1 cellular context compared by ENCODE assay signal in the genomic region with DNA sequence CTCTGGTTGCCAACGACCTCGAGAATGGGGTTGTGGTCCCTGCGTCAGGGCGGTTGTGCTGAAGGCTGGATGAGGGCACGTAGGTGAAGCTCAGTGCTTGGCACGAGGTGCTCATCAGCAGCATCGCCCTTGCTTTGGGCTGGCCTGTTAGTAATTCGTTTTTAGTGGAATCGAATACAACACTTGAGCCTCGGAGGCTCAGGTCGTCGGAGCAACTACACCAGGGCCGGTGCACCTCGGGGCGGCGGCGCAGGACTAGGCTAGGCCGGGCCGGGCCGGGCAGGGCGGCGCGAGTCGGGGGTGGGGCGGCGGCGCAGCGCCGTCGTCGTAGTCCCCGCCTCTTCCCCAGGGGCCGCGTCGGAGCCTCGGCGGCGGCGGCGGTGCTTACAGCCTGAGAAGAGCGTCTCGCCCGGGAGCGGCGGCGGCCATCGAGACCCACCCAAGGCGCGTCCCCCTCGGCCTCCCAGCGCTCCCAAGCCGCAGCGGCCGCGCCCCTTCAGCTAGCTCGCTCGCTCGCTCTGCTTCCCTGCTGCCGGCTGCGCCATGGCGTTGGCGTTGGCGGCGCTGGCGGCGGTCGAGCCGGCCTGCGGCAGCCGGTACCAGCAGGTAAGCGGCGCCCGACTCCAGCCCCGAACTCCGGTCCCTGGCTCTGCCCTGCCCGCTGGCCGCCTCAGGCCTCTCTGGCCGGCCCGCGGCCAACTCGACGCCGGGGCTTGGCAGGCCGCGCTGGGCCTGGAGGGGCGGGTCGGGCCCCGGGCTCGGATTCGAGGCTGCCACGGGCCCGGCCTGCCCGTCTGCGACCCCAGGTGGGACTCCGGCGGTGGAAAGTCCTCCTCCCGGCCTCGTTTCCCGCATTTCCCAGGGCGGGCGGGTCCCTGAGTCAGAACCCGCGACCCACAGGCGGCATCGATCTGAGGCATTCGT.
TF ChIP-seq lines count a peak whose summit lies in the region.

NDFIP1 (plus strand) TSS at position 348 of the 924 bp plus-strand sequence; CDS start at position 544, 196 bp downstream.

TF ChIP-seq in HepG2, 621 proteins besides CTCF, POLR2A, EP300 and RAD21 (continued from another document and continues in another):
- TF ChIP-seq ZBTB33 (CRISPR knock-in tag; IDR thresholded peaks at IDR 0.05), result peak; percentile 19; the same call in 1 of the 2 replicates
- peak; percentile 42 for TF ChIP-seq XRCC5 (optimal IDR thresholded peaks at IDR 0.05; ENCODE audit: low read length)
- TF ChIP-seq ZMAT3 (CRISPR knock-in tag; conservative IDR thresholded peaks at IDR 0.05), result peak; percentile 68; the same call in 1 of the 2 replicates
- peak; percentile 22; the same call in 1 of the 2 replicates for TF ChIP-seq ZSCAN31 (CRISPR knock-in tag; IDR thresholded peaks at IDR 0.05; ENCODE audit: low read depth)
- TF ChIP-seq, protein P1, sequence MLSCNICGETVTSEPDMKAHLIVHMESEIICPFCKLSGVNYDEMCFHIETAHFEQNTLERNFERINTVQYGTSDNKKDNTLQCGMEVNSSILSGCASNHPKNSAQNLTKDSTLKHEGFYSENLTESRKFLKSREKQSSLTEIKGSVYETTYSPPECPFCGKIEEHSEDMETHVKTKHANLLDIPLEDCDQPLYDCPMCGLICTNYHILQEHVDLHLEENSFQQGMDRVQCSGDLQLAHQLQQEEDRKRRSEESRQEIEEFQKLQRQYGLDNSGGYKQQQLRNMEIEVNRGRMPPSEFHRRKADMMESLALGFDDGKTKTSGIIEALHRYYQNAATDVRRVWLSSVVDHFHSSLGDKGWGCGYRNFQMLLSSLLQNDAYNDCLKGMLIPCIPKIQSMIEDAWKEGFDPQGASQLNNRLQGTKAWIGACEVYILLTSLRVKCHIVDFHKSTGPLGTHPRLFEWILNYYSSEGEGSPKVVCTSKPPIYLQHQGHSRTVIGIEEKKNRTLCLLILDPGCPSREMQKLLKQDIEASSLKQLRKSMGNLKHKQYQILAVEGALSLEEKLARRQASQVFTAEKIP (CRISPR knock-in tag; IDR thresholded peaks at IDR 0.05; ENCODE audit: borderline replicate concordance), result no peak
- peak; percentile 47; the same call in 1 of the 2 replicates for TF ChIP-seq ZBTB42 (CRISPR knock-in tag; IDR thresholded peaks at IDR 0.05)
- 0 out of 4 replicates have a peak, but pooled peaks of 1 of the 2 experiments have one; percentile 29 for TF ChIP-seq KLF16 (CRISPR knock-in tag; IDR thresholded peaks at IDR 0.05)
- 0 out of 2 replicates have a peak, but pooled peaks have one; percentile 19 for TF ChIP-seq ZZZ3 (CRISPR knock-in tag; IDR thresholded peaks at IDR 0.05; ENCODE audit: borderline replicate concordance)
- peak; percentile 58; the same call in 1 of the 2 replicates for TF ChIP-seq SIN3A (IDR thresholded peaks at IDR 0.05; ENCODE audit: borderline replicate concordance, low read depth, low read length)
- TF ChIP-seq ZFP1 (CRISPR knock-in tag; IDR thresholded peaks at IDR 0.05), result no peak
- 0 out of 2 replicates have a peak, but pooled peaks have one; percentile 23 for TF ChIP-seq JUN (CRISPR knock-in tag; IDR thresholded peaks at IDR 0.05)
- TF ChIP-seq, protein P2, sequence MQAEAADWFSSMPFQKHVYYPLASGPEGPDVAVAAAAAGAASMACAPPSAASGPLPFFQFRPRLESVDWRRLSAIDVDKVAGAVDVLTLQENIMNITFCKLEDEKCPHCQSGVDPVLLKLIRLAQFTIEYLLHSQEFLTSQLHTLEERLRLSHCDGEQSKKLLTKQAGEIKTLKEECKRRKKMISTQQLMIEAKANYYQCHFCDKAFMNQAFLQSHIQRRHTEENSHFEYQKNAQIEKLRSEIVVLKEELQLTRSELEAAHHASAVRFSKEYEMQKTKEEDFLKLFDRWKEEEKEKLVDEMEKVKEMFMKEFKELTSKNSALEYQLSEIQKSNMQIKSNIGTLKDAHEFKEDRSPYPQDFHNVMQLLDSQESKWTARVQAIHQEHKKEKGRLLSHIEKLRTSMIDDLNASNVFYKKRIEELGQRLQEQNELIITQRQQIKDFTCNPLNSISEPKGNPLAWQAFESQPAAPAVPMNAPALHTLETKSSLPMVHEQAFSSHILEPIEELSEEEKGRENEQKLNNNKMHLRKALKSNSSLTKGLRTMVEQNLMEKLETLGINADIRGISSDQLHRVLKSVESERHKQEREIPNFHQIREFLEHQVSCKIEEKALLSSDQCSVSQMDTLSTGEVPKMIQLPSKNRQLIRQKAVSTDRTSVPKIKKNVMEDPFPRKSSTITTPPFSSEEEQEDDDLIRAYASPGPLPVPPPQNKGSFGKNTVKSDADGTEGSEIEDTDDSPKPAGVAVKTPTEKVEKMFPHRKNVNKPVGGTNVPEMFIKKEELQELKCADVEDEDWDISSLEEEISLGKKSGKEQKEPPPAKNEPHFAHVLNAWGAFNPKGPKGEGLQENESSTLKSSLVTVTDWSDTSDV (CRISPR knock-in tag; IDR thresholded peaks at IDR 0.05), result peak; percentile 83; the same call in 1 of the 2 replicates
- peak; percentile 24; the same call in 1 of the 2 replicates for TF ChIP-seq MXD3 (CRISPR knock-in tag; IDR thresholded peaks at IDR 0.05)
- peak; percentile 61; the same call in 1 of the 2 replicates for TF ChIP-seq SNAI1 (CRISPR knock-in tag; IDR thresholded peaks at IDR 0.05; ENCODE audit: borderline replicate concordance)
- 0 out of 2 replicates have a peak, but pooled peaks have one; percentile 24 for TF ChIP-seq ZNF567 (CRISPR knock-in tag; IDR thresholded peaks at IDR 0.05; ENCODE audit: borderline replicate concordance)
- TF ChIP-seq ZNF280B (CRISPR knock-in tag; IDR thresholded peaks at IDR 0.05; ENCODE audit: borderline replicate concordance), result no peak
- peak; percentile 16; the same call in 1 of the 2 replicates for TF ChIP-seq GATAD2A (CRISPR knock-in tag; IDR thresholded peaks at IDR 0.05)
- TF ChIP-seq ZFP36 (IDR thresholded peaks at IDR 0.05; ENCODE audit: borderline replicate concordance, low read depth, low read length, partially characterized antibody), result peak; percentile 67
- TF ChIP-seq EZH2 (conservative IDR thresholded peaks at IDR 0.05; ENCODE audit: low read depth, low read length), result no peak
- TF ChIP-seq RXRB (CRISPR knock-in tag; IDR thresholded peaks at IDR 0.05; ENCODE audit: borderline replicate concordance), result no peak
- TF ChIP-seq ZNF674 (CRISPR knock-in tag; IDR thresholded peaks at IDR 0.05; ENCODE audit: low read depth), result no peak
- TF ChIP-seq PRPF4 (IDR thresholded peaks at IDR 0.05; ENCODE audit: low read depth, low read length, poor library complexity, severe bottlenecking), result no peak
- no peak for TF ChIP-seq PCBP2 (optimal IDR thresholded peaks at IDR 0.05; ENCODE audit: low read depth, low read length, poor library complexity, severe bottlenecking)
- TF ChIP-seq, protein P3, sequence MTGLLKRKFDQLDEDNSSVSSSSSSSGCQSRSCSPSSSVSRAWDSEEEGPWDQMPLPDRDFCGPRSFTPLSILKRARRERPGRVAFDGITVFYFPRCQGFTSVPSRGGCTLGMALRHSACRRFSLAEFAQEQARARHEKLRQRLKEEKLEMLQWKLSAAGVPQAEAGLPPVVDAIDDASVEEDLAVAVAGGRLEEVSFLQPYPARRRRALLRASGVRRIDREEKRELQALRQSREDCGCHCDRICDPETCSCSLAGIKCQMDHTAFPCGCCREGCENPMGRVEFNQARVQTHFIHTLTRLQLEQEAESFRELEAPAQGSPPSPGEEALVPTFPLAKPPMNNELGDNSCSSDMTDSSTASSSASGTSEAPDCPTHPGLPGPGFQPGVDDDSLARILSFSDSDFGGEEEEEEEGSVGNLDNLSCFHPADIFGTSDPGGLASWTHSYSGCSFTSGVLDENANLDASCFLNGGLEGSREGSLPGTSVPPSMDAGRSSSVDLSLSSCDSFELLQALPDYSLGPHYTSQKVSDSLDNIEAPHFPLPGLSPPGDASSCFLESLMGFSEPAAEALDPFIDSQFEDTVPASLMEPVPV (CRISPR knock-in tag; IDR thresholded peaks at IDR 0.05), result peak; percentile 62; the same call in 1 of the 2 replicates
- 0 out of 2 replicates have a peak, but pooled peaks have one; percentile 21 for TF ChIP-seq KLF6 (CRISPR knock-in tag; IDR thresholded peaks at IDR 0.05)
- TF ChIP-seq ZIK1 (CRISPR knock-in tag; IDR thresholded peaks at IDR 0.05; ENCODE audit: borderline replicate concordance, low read depth), result peak; percentile 67
- TF ChIP-seq HBP1 (CRISPR knock-in tag; IDR thresholded peaks at IDR 0.05; ENCODE audit: low read depth), result peak; percentile 64; the same call in 1 of the 2 replicates
- TF ChIP-seq TBP (CRISPR knock-in tag; IDR thresholded peaks at IDR 0.05), result no peak
- TF ChIP-seq MXD4 (CRISPR knock-in tag; IDR thresholded peaks at IDR 0.05), result 0 out of 2 replicates have a peak, but pooled peaks have one; percentile 32
- TF ChIP-seq ZKSCAN8 (CRISPR knock-in tag; IDR thresholded peaks at IDR 0.05; ENCODE audit: borderline replicate concordance), result 0 out of 2 replicates have a peak, but pooled peaks have one; percentile 26
- no peak for TF ChIP-seq HIVEP1 (CRISPR knock-in tag; IDR thresholded peaks at IDR 0.05)
- TF ChIP-seq SAFB2 (CRISPR knock-in tag; IDR thresholded peaks at IDR 0.05; ENCODE audit: borderline replicate concordance, low read depth), result peak; percentile 93; the same call in 1 of the 2 replicates
- no peak for TF ChIP-seq ZEB1 (IDR thresholded peaks at IDR 0.05; ENCODE audit: insufficient replicate concordance, low read depth)
- TF ChIP-seq DMAP1 (CRISPR knock-in tag; IDR thresholded peaks at IDR 0.05), result peak; percentile 36; the same call in 1 of the 2 replicates
- peak; percentile 42; the same call in 1 of the 2 replicates for TF ChIP-seq GABPB1 (CRISPR knock-in tag; IDR thresholded peaks at IDR 0.05)
- TF ChIP-seq, protein P4, sequence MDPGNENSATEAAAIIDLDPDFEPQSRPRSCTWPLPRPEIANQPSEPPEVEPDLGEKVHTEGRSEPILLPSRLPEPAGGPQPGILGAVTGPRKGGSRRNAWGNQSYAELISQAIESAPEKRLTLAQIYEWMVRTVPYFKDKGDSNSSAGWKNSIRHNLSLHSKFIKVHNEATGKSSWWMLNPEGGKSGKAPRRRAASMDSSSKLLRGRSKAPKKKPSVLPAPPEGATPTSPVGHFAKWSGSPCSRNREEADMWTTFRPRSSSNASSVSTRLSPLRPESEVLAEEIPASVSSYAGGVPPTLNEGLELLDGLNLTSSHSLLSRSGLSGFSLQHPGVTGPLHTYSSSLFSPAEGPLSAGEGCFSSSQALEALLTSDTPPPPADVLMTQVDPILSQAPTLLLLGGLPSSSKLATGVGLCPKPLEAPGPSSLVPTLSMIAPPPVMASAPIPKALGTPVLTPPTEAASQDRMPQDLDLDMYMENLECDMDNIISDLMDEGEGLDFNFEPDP (CRISPR knock-in tag; conservative IDR thresholded peaks at IDR 0.05), result 0 out of 2 replicates have a peak, but pooled peaks have one; percentile 33
- peak; percentile 40; the same call in 1 of the 2 replicates for TF ChIP-seq REPIN1 (CRISPR knock-in tag; IDR thresholded peaks at IDR 0.05; ENCODE audit: borderline replicate concordance, low read depth)
- TF ChIP-seq ZNF792 (CRISPR knock-in tag; IDR thresholded peaks at IDR 0.05), result 0 out of 2 replicates have a peak, but pooled peaks have one; percentile 40
- no peak; the same call in 1 of the 2 replicates for TF ChIP-seq THAP11 (CRISPR knock-in tag; IDR thresholded peaks at IDR 0.05)
- TF ChIP-seq SMC3 (IDR thresholded peaks at IDR 0.05; ENCODE audit: low read length), result no peak
- TF ChIP-seq POGK (CRISPR knock-in tag; conservative IDR thresholded peaks at IDR 0.05), result peak; percentile 93; the same call in 1 of the 2 replicates
- TF ChIP-seq ZMYM2 (CRISPR knock-in tag; IDR thresholded peaks at IDR 0.05), result no peak
- no peak for TF ChIP-seq TRIM24 (CRISPR knock-in tag; IDR thresholded peaks at IDR 0.05)
